7 cellular contexts compared by ENCODE assay signal in the genomic region with DNA sequence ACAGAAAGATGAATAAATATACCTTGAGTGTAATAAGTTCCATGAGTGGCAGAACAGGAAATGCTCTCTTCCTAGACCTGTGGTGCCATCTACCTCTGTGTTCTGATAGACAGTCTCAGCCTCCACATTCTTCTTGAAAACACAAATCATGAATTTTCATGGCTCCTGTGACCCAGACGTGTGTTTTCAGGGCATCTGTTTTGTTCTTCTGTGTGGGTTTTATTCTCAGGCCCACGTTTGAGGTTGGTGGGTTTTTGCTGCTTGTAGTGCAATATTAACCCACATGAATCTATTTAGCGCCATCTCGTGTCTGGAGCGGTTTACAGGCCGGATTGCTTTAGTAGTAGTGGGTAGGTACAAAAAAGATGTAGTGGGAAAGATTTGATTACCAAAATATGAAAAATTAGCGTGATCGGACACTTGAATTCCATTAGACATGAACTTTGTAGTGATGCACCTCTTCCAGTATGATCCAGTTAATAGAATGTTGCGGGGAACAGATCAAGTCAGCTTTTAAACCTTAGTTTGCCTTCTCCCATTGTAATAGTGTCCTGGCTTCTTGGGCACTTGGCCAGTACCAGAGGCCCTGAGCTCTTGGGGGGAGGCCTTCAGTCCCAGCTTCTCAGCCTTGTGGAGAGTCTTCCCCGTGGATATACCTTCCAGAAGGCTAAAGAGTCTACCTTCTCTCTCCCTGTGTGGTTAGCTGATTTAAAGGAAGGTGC.
A peak's percentile ranks its signal among the peaks of the same experiment; 100 is the strongest.
DNase-seq lines count a peak whose midpoint lies in the region; ATAC-seq and TF ChIP-seq lines count a peak whose summit lies in the region.

No MANE protein-coding gene starts in this region.

- H3K36me3 Mint-ChIP-seq in CD14-positive monocyte = no peaks in the 10 kb centered on the region

- peak overlapping the region; percentile 47 for H3K56ac ChIP-seq in mesendoderm (ENCODE audit: low read length)

- H4K8ac ChIP-seq in mesendoderm (ENCODE audit: low read depth, low read length) = no peak overlapping the region

- no peaks in the 10 kb centered on the region for H3K4me1 Mint-ChIP-seq in CD14-positive monocyte

- TF ChIP-seq CTCF in GM10266 (IDR thresholded peaks at IDR 0.05; ENCODE audit: control insufficient read depth, insufficient read depth, low read depth, missing control alignments) (peak; percentile 58), OCI-LY1 (IDR thresholded peaks at IDR 0.05; ENCODE audit: low read length) (peak; percentile 78), dorsolateral prefrontal cortex (IDR thresholded peaks at IDR 0.05 in 54 of 56, conservative IDR thresholded peaks at IDR 0.05 in 2 of 56; ENCODE audit: low read depth in 1 of 56, partially characterized antibody in 56 of 56) (peak; percentile 11 to 80 (median 59)), CD14-positive monocyte (IDR thresholded peaks at IDR 0.05) (no peak)

- peak; percentile 59 for ATAC-seq in HG02759 (IDR thresholded peaks at IDR 0.05; ENCODE audit: unreplicated experiment)

- H3K27ac Mint-ChIP-seq in CD14-positive monocyte = no peak overlapping the region

- H3K79me2 ChIP-seq in OCI-LY1 (ENCODE audit: insufficient read depth, low read length) (no peaks in the 10 kb centered on the region), mesendoderm (ENCODE audit: control insufficient read depth, insufficient read depth, low read length) (no peaks in the 10 kb centered on the region)

- no peak overlapping the region for H2BK120ac ChIP-seq in mesendoderm (ENCODE audit: low read depth, low read length)

- H3K9me3 ChIP-seq in OCI-LY1 (ENCODE audit: low read length) = no peaks in the 10 kb centered on the region

- H3K9ac ChIP-seq in OCI-LY1 (ENCODE audit: low read length) = no peak overlapping the region
- H3K9ac ChIP-seq in mesendoderm (ENCODE audit: low read length) = no peak overlapping the region

- H3K79me1 ChIP-seq in mesendoderm (ENCODE audit: low read length) = no peaks in the 10 kb centered on the region

- H3K9me3 Mint-ChIP-seq in CD14-positive monocyte = no peaks in the 10 kb centered on the region

- no peak overlapping the region for H3K4ac ChIP-seq in mesendoderm (ENCODE audit: low read depth, low read length)

- no peak overlapping the region for H2BK5ac ChIP-seq in mesendoderm (ENCODE audit: low read length)

- H3K36me3 ChIP-seq in OCI-LY1 (ENCODE audit: insufficient read depth, low read length) (no peaks in the 10 kb centered on the region), mesendoderm (ENCODE audit: control insufficient read depth, insufficient read depth, low read length) (no peaks in the 10 kb centered on the region)

- H3K27ac ChIP-seq in OCI-LY1 (ENCODE audit: low read depth, low read length, poor library complexity, severe bottlenecking) (no peak overlapping the region), dorsolateral prefrontal cortex (no peak overlapping the region), mesendoderm (ENCODE audit: low read depth, low read length) (no peak overlapping the region)

- no peak overlapping the region for H3K23ac ChIP-seq in mesendoderm (ENCODE audit: low read length)

- no peak overlapping the region for H2AFZ ChIP-seq in OCI-LY1 (ENCODE audit: low read length)

- H3F3A ChIP-seq in OCI-LY1 (ENCODE audit: insufficient read depth, low read length) = no peaks in the 10 kb centered on the region

- no peak overlapping the region for H2BK15ac ChIP-seq in mesendoderm (replicated peaks; ENCODE audit: low read depth)

- DNase-seq in GM10266 (ENCODE audit: extremely low spot score) (peak; percentile 17), dorsolateral prefrontal cortex (peak in 5 of 10 donors; percentile 11 to 82 (median 58)), mesendoderm (peak; percentile 49), CD14-positive monocyte (ENCODE audit: low spot score) (no peak)
- no peak for DNase-seq in activated CD4-positive, CD25-positive, alpha-beta regulatory T cell treated with anti-CD3 and anti-CD28 coated beads, Interleukin-2, amount 50 U/mL, for 72 hours

- H3K4me3 ChIP-seq in OCI-LY1 (ENCODE audit: low read depth, low read length, poor library complexity, severe bottlenecking) = no peak overlapping the region
- peak overlapping the region in 4 of 59 donors; percentile 9 to 27 (median 18) for H3K4me3 ChIP-seq in dorsolateral prefrontal cortex
- H3K4me3 ChIP-seq in mesendoderm (ENCODE audit: low read length) = no peak overlapping the region

- intact Hi-C loops in dorsolateral prefrontal cortex (cut with DNase I) (loop anchor here (5.0 to 10.0 kb wide), 2 partner anchors 275 to 477 kb away; partner anchors contain the start of gene FHOD3 (in 2 of the 2)), CD14-positive monocyte (cut with micrococcal nuclease) (no loop called here)

- H3K4me3 Mint-ChIP-seq in CD14-positive monocyte = peak overlapping the region in 1 of 2 donors; percentile 12

- H3K4me2 ChIP-seq in OCI-LY1 (ENCODE audit: low read length) = no peak overlapping the region
- H3K4me2 ChIP-seq in mesendoderm (ENCODE audit: low read length) = no peak overlapping the region

- H3K9me2 ChIP-seq in OCI-LY1 (ENCODE audit: low read depth, low read length) = no peaks in the 10 kb centered on the region

- peaks cover 3 to 10% (median 9%) of the 10 kb centered on the region in 3 donors for H3K27me3 Mint-ChIP-seq in CD14-positive monocyte (ENCODE audit: low read depth in 3 of 3)

- no CpG with 5 or more reads among the region's 10 CpGs for WGBS in mesendoderm (ENCODE audit: extremely low coverage, insufficient coverage, low lambda C conversion rate)

- H3K4me1 ChIP-seq in OCI-LY1 (ENCODE audit: insufficient read depth, low read length, severe bottlenecking) (no peaks in the 10 kb centered on the region), mesendoderm (ENCODE audit: control insufficient read depth, low read depth, low read length) (peaks cover 3% of the 10 kb centered on the region)

- H3K18ac ChIP-seq in mesendoderm (ENCODE audit: low read length) = no peak overlapping the region

- H4K5ac ChIP-seq in mesendoderm (ENCODE audit: low read length) = no peak overlapping the region

- no peaks in the 10 kb centered on the region for H4K20me1 ChIP-seq in OCI-LY1 (ENCODE audit: insufficient read depth, low read length)

- H3K27me3 ChIP-seq in OCI-LY1 (ENCODE audit: insufficient read depth, low read length) (no peaks in the 10 kb centered on the region), dorsolateral prefrontal cortex (no peaks in the 10 kb centered on the region), mesendoderm (ENCODE audit: insufficient read depth, low read length, poor library complexity) (no peaks in the 10 kb centered on the region)

- no peak overlapping the region for H2AK5ac ChIP-seq in mesendoderm (ENCODE audit: low read length)

Comparison
In these comparisons a context has a peak if more than half of its experiments do, and no peak if none do; other contexts are left out.
1. DNase-seq: peak in GM10266 (single experiment) and mesendoderm (single experiment); none in activated CD4-positive, CD25-positive, alpha-beta regulatory T cell treated with anti-CD3 and anti-CD28 coated beads, Interleukin-2, amount 50 U/mL, for 72 hours (single experiment) and CD14-positive monocyte (single experiment).
2. intact Hi-C loops: an anchor here in dorsolateral prefrontal cortex (5.0 to 10.0 kb wide); none called in CD14-positive monocyte.